ENCODE assay signal across 18 cellular contexts in genomic region chr5:80208337-80208736, GRCh38. TPM values are rescaled to one million over a fixed set of nuclear protein-coding genes. Genes with fewer than 3 reads are reported as not detected.
DNase-seq lines count a peak whose midpoint lies in the region; ATAC-seq and TF ChIP-seq lines count a peak whose summit lies in the region.
"Had no signal": no experiment of that assay in that cellular context is flagged by ENCODE, and none has a peak within 500 bp of the region (broad histone marks: within the 10 kb centered on the region; RNA-seq: fewer than 3 reads in every experiment).

No MANE protein-coding gene starts in this region.

- TF ChIP-seq POLR2A in right lobe of liver (IDR thresholded peaks at IDR 0.05): no peak

- DNase-seq in cardiac muscle cell (ENCODE audit: low read depth in 1 of 2, low spot score in 1 of 2) (no peak), left cardiac atrium (no peak), right lobe of liver (no peak), superior temporal gyrus (ENCODE audit: extremely low spot score) (peak; percentile 72), GM10248 (ENCODE audit: extremely low spot score) (no peak), AML-193 (lab: John Stamatoyannopoulos, UW) (no peak), T1000 (lab: John Stamatoyannopoulos, UW) (no peak)
- DNase-seq: foreskin keratinocyte; Karpas-422; NCI-H2029; stimulated activated CD4-positive, alpha-beta T cell treated with anti-CD3 and anti-CD28 coated beads, Interleukin-1b, Interleukin-23, amount 100 ng/mL, for 48 hours; stimulated activated naive CD4-positive, alpha-beta T cell; transverse colon had no signal

- CTCF ChIA-PET in GM10248 (lab: Yijun Ruan, JAX): no interaction called here

- H3K4me1 ChIP-seq in cardiac muscle cell (ENCODE audit: low read depth): peaks cover 63% of the 10 kb centered on the region
- peaks cover 0 to 94% (median 45%) of the 10 kb centered on the region in 4 donors for H3K4me1 ChIP-seq in right lobe of liver
- H3K4me1 ChIP-seq: foreskin keratinocyte, SJSA1 had no signal

- H3K9me3 ChIP-seq in cardiac muscle cell (ENCODE audit: low read depth) (no peaks in the 10 kb centered on the region), right lobe of liver (no peaks in the 10 kb centered on the region)
- H3K9me3 ChIP-seq: SJSA1, transverse colon had no signal

- H3K27ac ChIP-seq in cardiac muscle cell (peak overlapping the region; percentile 4), VCaP (peak overlapping the region; percentile 39), right lobe of liver (peak overlapping the region; percentile 20 to 97 (median 91))
- H3K27ac ChIP-seq: foreskin keratinocyte, SJSA1, transverse colon had no signal

- POLR2A ChIA-PET in GM10248 (lab: Yijun Ruan, JAX): no interaction called here

- no peak overlapping the region for H3K4me3 ChIP-seq in cardiac muscle cell
- no peak overlapping the region for H3K4me3 ChIP-seq in right lobe of liver
- H3K4me3 ChIP-seq: hepatocyte, lung, SJSA1, transverse colon had no signal

- intact Hi-C loops in left cardiac atrium (cut with DNase I): no loop called here
- intact Hi-C loops in right lobe of liver (cut with DNase I): no loop called here

- TF ChIP-seq CTCF in cardiac muscle cell (IDR thresholded peaks at IDR 0.05; ENCODE audit: low read depth, low read length) (no peak), VCaP (conservative IDR thresholded peaks at IDR 0.05) (no peak), right lobe of liver (IDR thresholded peaks at IDR 0.05) (no peak), GM10248 (IDR thresholded peaks at IDR 0.05; ENCODE audit: control extremely low read depth, extremely low read depth, low read depth, missing control alignments) (no peak)

- H3K27me3 ChIP-seq in cardiac muscle cell: no peaks in the 10 kb centered on the region
- no peaks in the 10 kb centered on the region for H3K27me3 ChIP-seq in right lobe of liver
- H3K27me3 ChIP-seq: foreskin keratinocyte, hepatocyte, SJSA1, transverse colon had no signal

- H3K36me3 ChIP-seq in cardiac muscle cell: no peaks in the 10 kb centered on the region
- H3K36me3 ChIP-seq in right lobe of liver: no peaks in the 10 kb centered on the region
- H3K36me3 ChIP-seq: SJSA1, transverse colon had no signal

- WGBS in right lobe of liver (ENCODE audit: insufficient coverage, low coverage, low lambda C conversion rate, missing lambda C conversion rate): 19% methylated on average over 4 of the region's 4 CpGs

- ATAC-seq in left cardiac atrium (no peak), right lobe of liver (peak; percentile 1 to 17 (median 4))
- ATAC-seq: foreskin keratinocyte, HCT116 had no signal

RNA-seq across cellular contexts. Expression of gene SERINC5, which starts 47.5 kb away (rescaled TPM):
- total RNA-seq in cardiac muscle cell (21.2 and 33.6 TPM in 2 replicates), left cardiac atrium (10 to 100 TPM; 14.3 to 14.9 TPM), right lobe of liver (10 to 100 TPM; 30.1 to 82.1 (median 57.9) TPM)
- polyA plus RNA-seq in cardiac muscle cell: 10.8 and 17.9 TPM in 2 replicates

Comparison
In these comparisons a context has a peak if more than half of its experiments do, and no peak if none do; other contexts are left out.
1. H3K27ac ChIP-seq: peak in every context shown above with its lines; median percentile 91 in right lobe of liver; 39 in VCaP; 4 in cardiac muscle cell.
2. ATAC-seq: peak in right lobe of liver (4 of 4); none in left cardiac atrium (0 of 2).